In genomic region chr11:83256602-83257340, GRCh38 we compare ENCODE assay signal across 1 cellular context.
TF ChIP-seq lines count a peak whose summit lies in the region.

No MANE protein-coding gene starts in this region.

TF ChIP-seq in HepG2, 621 proteins besides CTCF, POLR2A, EP300 and RAD21 (continued from another document and continues in another):
- peak; percentile 83 for TF ChIP-seq PAXIP1 (CRISPR knock-in tag; conservative IDR thresholded peaks at IDR 0.05)
- TF ChIP-seq HNF4A (CRISPR knock-in tag; IDR thresholded peaks at IDR 0.05), result peak; percentile 91
- no peak for TF ChIP-seq LCORL (IDR thresholded peaks at IDR 0.05)
- TF ChIP-seq LCORL (CRISPR knock-in tag; IDR thresholded peaks at IDR 0.05), result 0 out of 2 replicates have a peak, but pooled peaks have one; percentile 31
- peak; percentile 50 for TF ChIP-seq CEBPG (CRISPR knock-in tag; IDR thresholded peaks at IDR 0.05)
- TF ChIP-seq FOXA3 (CRISPR knock-in tag; IDR thresholded peaks at IDR 0.05), result peak; percentile 83
- peak; percentile 71 for TF ChIP-seq MIXL1 (CRISPR knock-in tag; IDR thresholded peaks at IDR 0.05)
- peak; percentile 89 for TF ChIP-seq PITX1 (CRISPR knock-in tag; IDR thresholded peaks at IDR 0.05)
- no peak for TF ChIP-seq SP1 (IDR thresholded peaks at IDR 0.05)
- TF ChIP-seq SP1 (CRISPR knock-in tag; IDR thresholded peaks at IDR 0.05), result no peak
- TF ChIP-seq ZBTB3 (CRISPR knock-in tag; IDR thresholded peaks at IDR 0.05; ENCODE audit: borderline replicate concordance, low read depth), result no peak
- peak; percentile 29; the same call in 1 of the 2 replicates for TF ChIP-seq SOX5 (CRISPR knock-in tag; IDR thresholded peaks at IDR 0.05; ENCODE audit: borderline replicate concordance)
- TF ChIP-seq TARDBP (CRISPR knock-in tag; IDR thresholded peaks at IDR 0.05), result peak; percentile 22; the same call in 1 of the 2 replicates
- peak; percentile 73 for TF ChIP-seq RXRB (CRISPR knock-in tag; IDR thresholded peaks at IDR 0.05; ENCODE audit: borderline replicate concordance)
- TF ChIP-seq NR2F1 (CRISPR knock-in tag; IDR thresholded peaks at IDR 0.05), result peak; percentile 55 to 80; a peak in 3 of 4 replicates
- TF ChIP-seq, protein P1, sequence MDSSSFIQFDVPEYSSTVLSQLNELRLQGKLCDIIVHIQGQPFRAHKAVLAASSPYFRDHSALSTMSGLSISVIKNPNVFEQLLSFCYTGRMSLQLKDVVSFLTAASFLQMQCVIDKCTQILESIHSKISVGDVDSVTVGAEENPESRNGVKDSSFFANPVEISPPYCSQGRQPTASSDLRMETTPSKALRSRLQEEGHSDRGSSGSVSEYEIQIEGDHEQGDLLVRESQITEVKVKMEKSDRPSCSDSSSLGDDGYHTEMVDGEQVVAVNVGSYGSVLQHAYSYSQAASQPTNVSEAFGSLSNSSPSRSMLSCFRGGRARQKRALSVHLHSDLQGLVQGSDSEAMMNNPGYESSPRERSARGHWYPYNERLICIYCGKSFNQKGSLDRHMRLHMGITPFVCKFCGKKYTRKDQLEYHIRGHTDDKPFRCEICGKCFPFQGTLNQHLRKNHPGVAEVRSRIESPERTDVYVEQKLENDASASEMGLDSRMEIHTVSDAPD (CRISPR knock-in tag; IDR thresholded peaks at IDR 0.05), result no peak
- TF ChIP-seq SNAI1 (CRISPR knock-in tag; IDR thresholded peaks at IDR 0.05; ENCODE audit: borderline replicate concordance), result no peak
- TF ChIP-seq NONO (IDR thresholded peaks at IDR 0.05), result no peak
- no peak for TF ChIP-seq NONO (CRISPR knock-in tag; conservative IDR thresholded peaks at IDR 0.05)
- no peak for TF ChIP-seq ZNF567 (CRISPR knock-in tag; IDR thresholded peaks at IDR 0.05; ENCODE audit: borderline replicate concordance)
- TF ChIP-seq, protein P2, sequence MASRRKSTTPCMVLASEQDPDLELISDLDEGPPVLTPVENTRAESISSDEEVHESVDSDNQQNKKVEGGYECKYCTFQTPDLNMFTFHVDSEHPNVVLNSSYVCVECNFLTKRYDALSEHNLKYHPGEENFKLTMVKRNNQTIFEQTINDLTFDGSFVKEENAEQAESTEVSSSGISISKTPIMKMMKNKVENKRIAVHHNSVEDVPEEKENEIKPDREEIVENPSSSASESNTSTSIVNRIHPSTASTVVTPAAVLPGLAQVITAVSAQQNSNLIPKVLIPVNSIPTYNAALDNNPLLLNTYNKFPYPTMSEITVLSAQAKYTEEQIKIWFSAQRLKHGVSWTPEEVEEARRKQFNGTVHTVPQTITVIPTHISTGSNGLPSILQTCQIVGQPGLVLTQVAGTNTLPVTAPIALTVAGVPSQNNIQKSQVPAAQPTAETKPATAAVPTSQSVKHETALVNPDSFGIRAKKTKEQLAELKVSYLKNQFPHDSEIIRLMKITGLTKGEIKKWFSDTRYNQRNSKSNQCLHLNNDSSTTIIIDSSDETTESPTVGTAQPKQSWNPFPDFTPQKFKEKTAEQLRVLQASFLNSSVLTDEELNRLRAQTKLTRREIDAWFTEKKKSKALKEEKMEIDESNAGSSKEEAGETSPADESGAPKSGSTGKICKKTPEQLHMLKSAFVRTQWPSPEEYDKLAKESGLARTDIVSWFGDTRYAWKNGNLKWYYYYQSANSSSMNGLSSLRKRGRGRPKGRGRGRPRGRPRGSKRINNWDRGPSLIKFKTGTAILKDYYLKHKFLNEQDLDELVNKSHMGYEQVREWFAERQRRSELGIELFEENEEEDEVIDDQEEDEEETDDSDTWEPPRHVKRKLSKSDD (CRISPR knock-in tag; IDR thresholded peaks at IDR 0.05; ENCODE audit: low read depth), result no peak
- TF ChIP-seq NCOR1 (IDR thresholded peaks at IDR 0.05; ENCODE audit: borderline replicate concordance, low read length), result peak; percentile 84; the same call in 1 of the 2 replicates
- TF ChIP-seq GATAD2A (CRISPR knock-in tag; IDR thresholded peaks at IDR 0.05), result peak; percentile 73; the same call in 1 of the 2 replicates
- 0 out of 2 replicates have a peak, but pooled peaks have one; percentile 10 for TF ChIP-seq FOSL2 (CRISPR knock-in tag; IDR thresholded peaks at IDR 0.05)
- no peak for TF ChIP-seq FOXA1 (IDR thresholded peaks at IDR 0.05)
- peak; percentile 56 for TF ChIP-seq FOXA1 (CRISPR knock-in tag; IDR thresholded peaks at IDR 0.05)
- TF ChIP-seq TFDP2 (CRISPR knock-in tag; IDR thresholded peaks at IDR 0.05), result no peak
- TF ChIP-seq MED1 (CRISPR knock-in tag; IDR thresholded peaks at IDR 0.05), result peak; percentile 69
- TF ChIP-seq HNF4G (IDR thresholded peaks at IDR 0.05; ENCODE audit: borderline replicate concordance, low read depth, low read length), result peak; percentile 59
- no peak for TF ChIP-seq HNF4G (CRISPR knock-in tag; IDR thresholded peaks at IDR 0.05; ENCODE audit: borderline replicate concordance, low read depth)
- TF ChIP-seq ZFP36L1 (CRISPR knock-in tag; IDR thresholded peaks at IDR 0.05), result no peak
- TF ChIP-seq POGZ (CRISPR knock-in tag; IDR thresholded peaks at IDR 0.05), result peak; percentile 28; the same call in 1 of the 2 replicates
- TF ChIP-seq ZNF441 (CRISPR knock-in tag; IDR thresholded peaks at IDR 0.05; ENCODE audit: borderline replicate concordance), result no peak
- peak; percentile 31; the same call in 1 of the 2 replicates for TF ChIP-seq GATAD1 (CRISPR knock-in tag; IDR thresholded peaks at IDR 0.05)
- TF ChIP-seq, protein P3, sequence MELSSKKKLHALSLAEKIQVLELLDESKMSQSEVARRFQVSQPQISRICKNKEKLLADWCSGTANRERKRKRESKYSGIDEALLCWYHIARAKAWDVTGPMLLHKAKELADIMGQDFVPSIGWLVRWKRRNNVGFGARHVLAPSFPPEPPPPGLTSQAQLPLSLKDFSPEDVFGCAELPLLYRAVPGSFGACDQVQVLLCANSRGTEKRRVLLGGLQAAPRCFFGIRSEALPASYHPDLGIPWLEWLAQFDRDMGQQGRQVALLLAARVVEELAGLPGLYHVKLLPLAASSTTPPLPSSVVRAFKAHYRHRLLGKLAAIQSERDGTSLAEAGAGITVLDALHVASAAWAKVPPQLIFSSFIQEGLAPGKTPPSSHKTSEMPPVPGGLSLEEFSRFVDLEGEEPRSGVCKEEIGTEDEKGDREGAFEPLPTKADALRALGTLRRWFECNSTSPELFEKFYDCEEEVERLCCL (CRISPR knock-in tag; IDR thresholded peaks at IDR 0.05; ENCODE audit: borderline replicate concordance), result no peak
- peak; percentile 45; the same call in 1 of the 2 replicates for TF ChIP-seq ZGPAT (CRISPR knock-in tag; IDR thresholded peaks at IDR 0.05)
- no peak for TF ChIP-seq AGO2 (optimal IDR thresholded peaks at IDR 0.05; ENCODE audit: low read depth, low read length)
- peak; percentile 24; the same call in 1 of the 2 replicates for TF ChIP-seq CREM (IDR thresholded peaks at IDR 0.05)
- TF ChIP-seq CREM (CRISPR knock-in tag; IDR thresholded peaks at IDR 0.05), result no peak
- TF ChIP-seq MTA3 (CRISPR knock-in tag; IDR thresholded peaks at IDR 0.05), result no peak
- TF ChIP-seq NR2C2 (CRISPR knock-in tag; IDR thresholded peaks at IDR 0.05; ENCODE audit: borderline replicate concordance), result peak; percentile 53; the same call in 1 of the 2 replicates
- peak; percentile 34; the same call in 1 of the 2 replicates for TF ChIP-seq ISL2 (CRISPR knock-in tag; IDR thresholded peaks at IDR 0.05)
- TF ChIP-seq PPARG (CRISPR knock-in tag; conservative IDR thresholded peaks at IDR 0.05), result peak; percentile 72
- peak; percentile 79 for TF ChIP-seq RARA (CRISPR knock-in tag; IDR thresholded peaks at IDR 0.05)
- no peak for TF ChIP-seq ZNF563 (CRISPR knock-in tag; IDR thresholded peaks at IDR 0.05)
- no peak for TF ChIP-seq ZNF557 (CRISPR knock-in tag; IDR thresholded peaks at IDR 0.05)
- 0 out of 2 replicates have a peak, but pooled peaks have one; percentile 12 for TF ChIP-seq ELF3 (CRISPR knock-in tag; IDR thresholded peaks at IDR 0.05)
- no peak for TF ChIP-seq SOX6 (IDR thresholded peaks at IDR 0.05)
- peak; percentile 36; the same call in 1 of the 2 replicates for TF ChIP-seq SOX6 (CRISPR knock-in tag; IDR thresholded peaks at IDR 0.05)
- TF ChIP-seq HDAC2 (CRISPR knock-in tag; IDR thresholded peaks at IDR 0.05), result peak; percentile 69
- TF ChIP-seq, protein P4, sequence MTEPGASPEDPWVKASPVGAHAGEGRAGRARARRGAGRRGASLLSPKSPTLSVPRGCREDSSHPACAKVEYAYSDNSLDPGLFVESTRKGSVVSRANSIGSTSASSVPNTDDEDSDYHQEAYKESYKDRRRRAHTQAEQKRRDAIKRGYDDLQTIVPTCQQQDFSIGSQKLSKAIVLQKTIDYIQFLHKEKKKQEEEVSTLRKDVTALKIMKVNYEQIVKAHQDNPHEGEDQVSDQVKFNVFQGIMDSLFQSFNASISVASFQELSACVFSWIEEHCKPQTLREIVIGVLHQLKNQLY (CRISPR knock-in tag; IDR thresholded peaks at IDR 0.05), result 0 out of 2 replicates have a peak, but pooled peaks have one; percentile 17
- TF ChIP-seq RFX5 (IDR thresholded peaks at IDR 0.05; ENCODE audit: low read depth, low read length), result no peak
- TF ChIP-seq CENPT (CRISPR knock-in tag; IDR thresholded peaks at IDR 0.05; ENCODE audit: low read depth), result no peak
- TF ChIP-seq ARID3A (IDR thresholded peaks at IDR 0.05; ENCODE audit: low read depth, low read length), result peak; percentile 78
- TF ChIP-seq HMG20A (CRISPR knock-in tag; IDR thresholded peaks at IDR 0.05; ENCODE audit: borderline replicate concordance), result peak; percentile 74; the same call in 1 of the 2 replicates
- peak; percentile 47 for TF ChIP-seq TEAD3 (CRISPR knock-in tag; optimal IDR thresholded peaks at IDR 0.05; ENCODE audit: borderline replicate concordance)
- peak; percentile 30; the same call in 1 of the 2 replicates for TF ChIP-seq SAP130 (CRISPR knock-in tag; IDR thresholded peaks at IDR 0.05; ENCODE audit: low read depth)
- peak; percentile 35; the same call in 1 of the 2 replicates for TF ChIP-seq GFI1 (CRISPR knock-in tag; IDR thresholded peaks at IDR 0.05; ENCODE audit: borderline replicate concordance)
- TF ChIP-seq SALL1 (CRISPR knock-in tag; IDR thresholded peaks at IDR 0.05), result peak; percentile 67
- TF ChIP-seq ZBTB25 (CRISPR knock-in tag; IDR thresholded peaks at IDR 0.05), result no peak
- no peak for TF ChIP-seq KDM1A (CRISPR knock-in tag; IDR thresholded peaks at IDR 0.05)
- peak; percentile 69; the same call in 1 of the 2 replicates for TF ChIP-seq CEBPB (IDR thresholded peaks at IDR 0.05; ENCODE audit: borderline replicate concordance, low read depth, low read length)
